1 cellular context compared by ENCODE assay signal in genomic region chr14:69345402-69345801, GRCh38.
TF ChIP-seq lines count a peak whose summit lies in the region.

No MANE protein-coding gene starts in this region.

TF ChIP-seq in GM23338, 12 proteins besides CTCF, POLR2A, EP300 and RAD21 (continued from another document):
- TF ChIP-seq ZNF462 (CRISPR knock-in tag; IDR thresholded peaks at IDR 0.05), result no peak
- TF ChIP-seq ZNF331 (CRISPR knock-in tag; IDR thresholded peaks at IDR 0.05; ENCODE audit: low read depth), result no peak
- TF ChIP-seq EZH2phosphoT487 (IDR thresholded peaks at IDR 0.05; ENCODE audit: unreplicated experiment), result no peak
